In genomic region chr3:13824521-13825316, GRCh38 we compare ENCODE assay signal across 32 cellular contexts. TPM values are rescaled to one million over a fixed set of nuclear protein-coding genes. Genes with fewer than 3 reads are reported as not detected.
DNase-seq lines count a peak whose midpoint lies in the region; ATAC-seq, FAIRE-seq and TF ChIP-seq lines count a peak whose summit lies in the region.
"Had no signal": no experiment of that assay in that cellular context is flagged by ENCODE, and none has a peak within 500 bp of the region (broad histone marks: within the 10 kb centered on the region; RNA-seq: fewer than 3 reads in every experiment).

No MANE protein-coding gene starts in this region.

- H4K20me1 ChIP-seq in neural progenitor cell (ENCODE audit: low read depth): no peaks in the 10 kb centered on the region

- no peak overlapping the region for H3K4me3 Mint-ChIP-seq in endodermal cell
- H3K4me3 Mint-ChIP-seq in neural progenitor cell: no peak overlapping the region
- H3K4me3 Mint-ChIP-seq: activated CD4-positive, alpha-beta memory T cell treated with anti-CD3 and anti-CD28 coated beads for 36 hours; activated naive CD4-positive, alpha-beta T cell treated with anti-CD3 and anti-CD28 coated beads, Interleukin-2, amount 10 ng/mL, durations not matched to agents 7 days and 5 days; activated T-helper 1 cell treated with anti-CD3 and anti-CD28 coated beads, Interleukin-12 subunit alpha, Interleukin-12 subunit beta, Interleukin-2, Interleukin-4 antibody, amounts not matched to agents 30 ng/mL and 10 ng/mL and 1 ng/mL, durations not matched to agents 14 hours and 24 hours and 36 hours; CD8-positive, alpha-beta memory T cell had no signal

- ATAC-seq in A549 (no peak), HG03280 (IDR thresholded peaks at IDR 0.05; ENCODE audit: unreplicated experiment) (no peak)
- ATAC-seq: activated CD4-positive, CD25-positive, alpha-beta regulatory T cell treated with anti-CD3 and anti-CD28 coated beads, Interleukin-2, amount 50 U/mL, for 24 hours; left colon; sciatic nerve had no signal

- H3K9ac ChIP-seq in endodermal cell (ENCODE audit: extremely low read depth, low read length, poor library complexity, severe bottlenecking) (no peak overlapping the region), neural progenitor cell (no peak overlapping the region)
- H3K9ac ChIP-seq: KMS-11 had no signal

- H3K79me2 ChIP-seq in neural progenitor cell (ENCODE audit: low read depth): no peaks in the 10 kb centered on the region

- H3K27me3 ChIP-seq in endodermal cell (ENCODE audit: control insufficient read depth, insufficient read depth, low read length, poor library complexity, severe bottlenecking) (no peaks in the 10 kb centered on the region), neural progenitor cell (no peaks in the 10 kb centered on the region)
- H3K27me3 ChIP-seq: adrenal gland, Peyer's patch, upper lobe of left lung had no signal

- H3K27ac ChIP-seq in A549 (no peak overlapping the region), endodermal cell (ENCODE audit: low read depth, low read length) (peak overlapping the region; percentile 70), neural progenitor cell (no peak overlapping the region)
- H3K27ac ChIP-seq: adrenal gland, KMS-11, Peyer's patch, upper lobe of left lung had no signal

- H3K36me3 Mint-ChIP-seq in endodermal cell (ENCODE audit: low read depth): no peaks in the 10 kb centered on the region
- peaks cover 4% of the 10 kb centered on the region for H3K36me3 Mint-ChIP-seq in neural progenitor cell
- H3K36me3 Mint-ChIP-seq: activated naive CD4-positive, alpha-beta T cell treated with anti-CD3 and anti-CD28 coated beads, Interleukin-2, amount 10 ng/mL, durations not matched to agents 7 days and 5 days had no signal

- no peak for FAIRE-seq in A549 (lab: Jason Lieb, UNC)
- FAIRE-seq: GM12892 had no signal

- H3K4me2 ChIP-seq in A549 (no peak overlapping the region), neural progenitor cell (no peak overlapping the region)
- H3K4me2 ChIP-seq: KMS-11 had no signal

- DNase-seq in A549 (ENCODE audit: low read depth in 1 of 2, low spot score in 1 of 2) (no peak), endodermal cell (no peak), neural progenitor cell (ENCODE audit: low spot score) (no peak), GM10266 (ENCODE audit: extremely low spot score) (no peak), T1000 (lab: John Stamatoyannopoulos, UW) (no peak)
- no peak for DNase-seq in activated CD4-positive, alpha-beta T cell treated with anti-CD3 and anti-CD28 coated beads, Interleukin-2, amount 50 U/mL, for 4 hours
- DNase-seq: activated CD4-positive, alpha-beta memory T cell treated with anti-CD3 and anti-CD28 coated beads for 36 hours; activated naive CD4-positive, alpha-beta T cell treated with anti-CD3 and anti-CD28 coated beads, Interleukin-2, amount 10 ng/mL, durations not matched to agents 7 days and 5 days; adrenal gland; CD8-positive, alpha-beta memory T cell; DMS 273 treated with DMSO at 0.1 percent for 48 hours; H7; hippocampal formation; left colon; mesenchymal stem cell; NCI-H1417; NCI-H2029 treated with DMSO at 0.1 percent for 48 hours; NCI-H526; Peyer's patch; stimulated activated CD4-positive, alpha-beta T cell treated with anti-CD3 and anti-CD28 coated beads, Interleukin-15, amount 100 ng/mL, for 24 hours; stimulated activated CD4-positive, alpha-beta T cell treated with anti-CD3 and anti-CD28 coated beads, Interleukin-4, amount 100 ng/mL, for 4 hours; T-helper 2 cell; upper lobe of left lung had no signal

- H3K36me3 ChIP-seq in endodermal cell (ENCODE audit: control insufficient read depth, insufficient read depth, low read length) (no peaks in the 10 kb centered on the region), neural progenitor cell (no peaks in the 10 kb centered on the region)
- H3K36me3 ChIP-seq: adrenal gland, Peyer's patch, upper lobe of left lung had no signal

- H3K9me3 ChIP-seq in A549: no peaks in the 10 kb centered on the region; the same call in 2 of the 3 replicates
- no peaks in the 10 kb centered on the region for H3K9me3 ChIP-seq in endodermal cell (ENCODE audit: control insufficient read depth, low read length)
- H3K9me3 ChIP-seq in neural progenitor cell (ENCODE audit: low read depth): no peaks in the 10 kb centered on the region
- H3K9me3 ChIP-seq: adrenal gland, upper lobe of left lung had no signal

- TF ChIP-seq CTCF in A549 (IDR thresholded peaks at IDR 0.05) (no peak), endodermal cell (conservative IDR thresholded peaks at IDR 0.05) (no peak), neural progenitor cell (IDR thresholded peaks at IDR 0.05) (no peak), GM10266 (IDR thresholded peaks at IDR 0.05; ENCODE audit: control insufficient read depth, insufficient read depth, low read depth, missing control alignments) (no peak)

- H3K4me1 Mint-ChIP-seq in endodermal cell: no peaks in the 10 kb centered on the region
- H3K4me1 Mint-ChIP-seq in neural progenitor cell: peaks cover 40% of the 10 kb centered on the region
- H3K4me1 Mint-ChIP-seq: activated naive CD4-positive, alpha-beta T cell treated with anti-CD3 and anti-CD28 coated beads, Interleukin-2, amount 10 ng/mL, durations not matched to agents 7 days and 5 days had no signal

- H3K27ac Mint-ChIP-seq in endodermal cell (no peak overlapping the region), neural progenitor cell (peak overlapping the region; percentile 89)
- H3K27ac Mint-ChIP-seq: activated CD4-positive, alpha-beta memory T cell treated with anti-CD3 and anti-CD28 coated beads for 36 hours; activated naive CD4-positive, alpha-beta T cell treated with anti-CD3 and anti-CD28 coated beads, Interleukin-2, amount 10 ng/mL, durations not matched to agents 7 days and 5 days; activated T-helper 1 cell treated with anti-CD3 and anti-CD28 coated beads, Interleukin-12 subunit alpha, Interleukin-12 subunit beta, Interleukin-2, Interleukin-4 antibody, amounts not matched to agents 30 ng/mL and 10 ng/mL and 1 ng/mL, durations not matched to agents 14 hours and 24 hours and 36 hours had no signal

- no peaks in the 10 kb centered on the region for H3K4me1 ChIP-seq in A549
- no peaks in the 10 kb centered on the region for H3K4me1 ChIP-seq in endodermal cell (ENCODE audit: control insufficient read depth, insufficient read depth, low read length)
- H3K4me1 ChIP-seq in neural progenitor cell: peaks cover 7% of the 10 kb centered on the region
- H3K4me1 ChIP-seq: adrenal gland, Peyer's patch, upper lobe of left lung had no signal

- no peak overlapping the region for H3K4me3 ChIP-seq in A549
- H3K4me3 ChIP-seq in endodermal cell (ENCODE audit: low read length): no peak overlapping the region
- H3K4me3 ChIP-seq in neural progenitor cell: no peak overlapping the region
- H3K4me3 ChIP-seq: adrenal gland, Peyer's patch, upper lobe of left lung had no signal

- peaks cover 7% of the 10 kb centered on the region for H3K27me3 Mint-ChIP-seq in endodermal cell (ENCODE audit: insufficient read depth)
- no peaks in the 10 kb centered on the region for H3K27me3 Mint-ChIP-seq in neural progenitor cell (ENCODE audit: insufficient read depth, low read depth)
- H3K27me3 Mint-ChIP-seq: activated CD4-positive, alpha-beta memory T cell treated with anti-CD3 and anti-CD28 coated beads for 36 hours; activated naive CD4-positive, alpha-beta T cell treated with anti-CD3 and anti-CD28 coated beads, Interleukin-2, amount 10 ng/mL, durations not matched to agents 7 days and 5 days had no signal

- H3F3A ChIP-seq in neural progenitor cell (ENCODE audit: low read depth): no peaks in the 10 kb centered on the region

- 50% methylated on average over 8 of the region's 8 CpGs for WGBS in A549 (ENCODE audit: missing lambda C conversion rate)
- WGBS in endodermal cell (ENCODE audit: insufficient coverage in 1 of 2, insufficient read length in 1 of 2), 2 experiments: 91 to 93% methylated on average over 2 to 8 of the region's 8 CpGs

- H3K9me3 Mint-ChIP-seq in endodermal cell (no peaks in the 10 kb centered on the region), neural progenitor cell (peaks cover 7% of the 10 kb centered on the region)
- H3K9me3 Mint-ChIP-seq: CD8-positive, alpha-beta memory T cell had no signal

- CTCF ChIA-PET in A549 (lab: Yijun Ruan, JAX): interaction anchor here (1.1 to 1.5 kb wide), 2 partner anchors 10 to 56 kb away, joined by 3 read pairs; partner anchors contain the start of gene WNT7A

- H2AFZ ChIP-seq in neural progenitor cell (replicated peaks): no peak overlapping the region

- TF ChIP-seq EP300 in A549 (IDR thresholded peaks at IDR 0.05) (no peak), Ishikawa (IDR thresholded peaks at IDR 0.05; ENCODE audit: borderline replicate concordance) (peak; percentile 65; the same call in 1 of the 2 replicates)

- TF ChIP-seq POLR2A in A549 (IDR thresholded peaks at IDR 0.05; ENCODE audit: low read length): no peak

- POLR2A ChIA-PET in A549 (lab: Yijun Ruan, JAX): no interaction called here

- TF ChIP-seq RAD21 in A549 (conservative IDR thresholded peaks at IDR 0.05 in 1 of 2, IDR thresholded peaks at IDR 0.05 in 1 of 2): no peak
- no peak for TF ChIP-seq RAD21 in Ishikawa (IDR thresholded peaks at IDR 0.05; ENCODE audit: low read depth)

TF ChIP-seq in A549, 52 proteins besides CTCF, POLR2A, EP300 and RAD21 (continues in another document):
- TF ChIP-seq MAFK (IDR thresholded peaks at IDR 0.05; ENCODE audit: partially characterized antibody): peak; percentile 54
- no peak for TF ChIP-seq HOXA7 (CRISPR knock-in tag; IDR thresholded peaks at IDR 0.05)

TF ChIP-seq in Ishikawa, 13 proteins besides CTCF, POLR2A, EP300 and RAD21 (continues in another document):
- no peak for TF ChIP-seq CREB1 (IDR thresholded peaks at IDR 0.05; ENCODE audit: low read depth)
- peak; percentile 55 for TF ChIP-seq TEAD4 (IDR thresholded peaks at IDR 0.05)
- peak; percentile 63 for TF ChIP-seq CEBPB (IDR thresholded peaks at IDR 0.05)
- peak; percentile 44; the same call in 1 of the 2 replicates for TF ChIP-seq MAX (IDR thresholded peaks at IDR 0.05)
- peak; percentile 85 for TF ChIP-seq TCF12 (IDR thresholded peaks at IDR 0.05; ENCODE audit: low read depth)
- TF ChIP-seq ZBTB7A (IDR thresholded peaks at IDR 0.05; ENCODE audit: low read depth): no peak
- no peak for TF ChIP-seq YY1 (IDR thresholded peaks at IDR 0.05; ENCODE audit: low read depth)

RNA-seq across cellular contexts. Expression of gene WNT7A, which starts 55.2 kb away (rescaled TPM):
- polyA plus RNA-seq in A549 (2011; rRNA removed) (0.01 and 0.03 TPM in 2 replicates), A549 (2017; fragmentation: RNase III; extraction: RNeasy Plus Mini Kit Qiagen cat#74134 plus additional on column Dnase treatment) (0.03 to 0.04 TPM in 2 of 3 replicates, not detected in the other)
- polyA plus RNA-seq in A549 (2012; cell fraction: cytosol; rRNA removed): 0.03 and 0.04 TPM in 2 replicates
- polyA plus RNA-seq in A549 (2012; cell fraction: nucleus; rRNA removed): 0.07 and 0.11 TPM in 2 replicates
- 0.04 TPM in 1 of 2 replicates, not detected in the other for polyA minus RNA-seq in A549 (2011; rRNA and poly(A)+ RNA removed)
- total RNA-seq in endodermal cell (under 1 TPM in 1 of 2 donors, not detected in 1; 0.13 TPM), neural progenitor cell (ENCODE audit: low replicate concordance) (not detected in 2 replicates)
- 4.3 TPM for polyA plus RNA-seq in endodermal cell (2013, experiment 1 of 2)
- polyA plus RNA-seq in endodermal cell (2013, experiment 2 of 2): 4.1 TPM
- total RNA-seq: activated T-helper 1 cell treated with anti-CD3 and anti-CD28 coated beads, Interleukin-12 subunit alpha, Interleukin-12 subunit beta, Interleukin-2, Interleukin-4 antibody, amounts not matched to agents 30 ng/mL and 10 ng/mL and 1 ng/mL, durations not matched to agents 14 hours and 24 hours and 36 hours; dermis microvascular lymphatic vessel endothelial cell; left colon; Peyer's patch; sciatic nerve had no signal
- polyA plus RNA-seq: adrenal gland, BJ had no signal
